29 cellular contexts compared by ENCODE assay signal in the genomic region with DNA sequence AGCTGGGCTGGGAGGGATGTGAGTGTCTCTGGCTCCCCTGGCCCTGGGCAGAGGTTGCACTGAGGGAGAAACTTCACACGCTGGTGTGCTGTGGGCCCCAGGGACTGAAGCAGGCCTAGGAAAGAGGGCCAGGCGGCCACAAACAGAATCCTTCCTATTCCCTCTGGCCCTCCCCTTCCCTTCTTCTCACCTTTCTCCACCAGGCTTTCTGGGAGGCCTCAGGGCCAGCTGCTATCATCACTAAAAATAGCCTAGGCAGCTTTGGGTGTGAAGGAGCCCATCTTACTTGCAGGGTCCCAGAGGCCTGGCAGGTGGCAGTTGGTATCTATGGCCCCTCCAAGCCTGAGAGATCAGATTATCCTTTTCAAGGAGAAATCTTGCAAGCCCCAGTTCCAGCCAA.
"Had no signal": no experiment of that assay in that cellular context is flagged by ENCODE, and none has a peak within 500 bp of the region (broad histone marks: within the 10 kb centered on the region; RNA-seq: fewer than 3 reads in every experiment).

No MANE protein-coding gene starts in this region.

- ATAC-seq: gastroesophageal sphincter; left colon; lower lobe of right lung; mucosa of descending colon; stimulated activated memory B cell treated with anti-CD40 and anti-IgM and Interleukin-4, amounts not matched to agents 10 μg/mL and 1 μg/mL and 100 μg/mL, for 72 hours; stimulated activated naive CD8-positive, alpha-beta T cell treated with anti-CD3 and anti-CD28 coated beads, Interleukin-15, amount 100 ng/mL, for 72 hours; upper lobe of right lung had no signal

- DNase-seq: activated CD4-positive, alpha-beta T cell treated with anti-CD3 and anti-CD28 coated beads for 48 hours; activated CD4-positive, alpha-beta T cell treated with anti-CD3 and anti-CD28 coated beads, Interleukin-2, amount 50 U/mL, for 48 hours; activated CD8-positive, alpha-beta memory T cell treated with anti-CD3 and anti-CD28 coated beads, Interleukin-2, amount 50 U/mL, for 4 hours; activated gamma-delta T cell; activated naive CD4-positive, alpha-beta T cell treated with anti-CD3 and anti-CD28 coated beads, Interleukin-2, amount 10 ng/mL, durations not matched to agents 7 days and 5 days; activated naive CD8-positive, alpha-beta T cell treated with anti-CD3 and anti-CD28 coated beads, Interleukin-2, amount 10 ng/mL, durations not matched to agents 7 days and 5 days; activated T-cell treated with anti-CD3 and anti-CD28 coated beads, Interleukin-2, amount 50 U/mL, for 1 hour; brain microvascular endothelial cell; central memory CD4-positive, alpha-beta T cell; hippocampal formation; left colon; lower lobe of right lung; mucosa of descending colon; naive B cell; nephron progenitor cell; ovary; sigmoid colon; small intestine; stimulated activated CD4-positive, alpha-beta T cell treated with anti-CD3 and anti-CD28 coated beads, Interleukin-1b, Interleukin-23, amount 100 ng/mL, for 48 hours; stimulated activated CD4-positive, alpha-beta T cell treated with anti-CD3 and anti-CD28 coated beads, Interleukin-4, amount 100 ng/mL, for 4 hours; stimulated activated CD8-positive, alpha-beta memory T cell treated with anti-CD3 and anti-CD28 coated beads, Interleukin-4, amount 100 ng/mL, for 48 hours; stimulated activated naive CD8-positive, alpha-beta T cell treated with anti-CD3 and anti-CD28 coated beads, Interleukin-15, amount 100 ng/mL, for 72 hours; thyroid gland; upper lobe of right lung had no signal

- H3K4me1 ChIP-seq: ascending aorta, gastroesophageal sphincter, lower lobe of right lung, prostate gland, thyroid gland, upper lobe of right lung had no signal

- H3K27ac ChIP-seq: ascending aorta, brain microvascular endothelial cell, gastroesophageal sphincter, lower lobe of right lung, neutrophil, ovary, prostate gland, sigmoid colon, thyroid gland, upper lobe of right lung had no signal

- H3K4me3 ChIP-seq: ascending aorta, gastroesophageal sphincter, lower lobe of right lung, mucosa of descending colon, ovary, prostate gland, sigmoid colon, thyroid gland, upper lobe of right lung had no signal

- H3K9me3 ChIP-seq: ascending aorta, gastroesophageal sphincter, lower lobe of right lung, mucosa of descending colon, neutrophil, ovary, prostate gland, sigmoid colon, thyroid gland, upper lobe of right lung had no signal

- H3K27me3 ChIP-seq: ascending aorta, brain microvascular endothelial cell, gastroesophageal sphincter, neutrophil, ovary, sigmoid colon, thyroid gland, upper lobe of right lung had no signal

- H3K36me3 ChIP-seq: ascending aorta, brain microvascular endothelial cell, gastroesophageal sphincter, lower lobe of right lung, neutrophil, ovary, prostate gland, sigmoid colon, thyroid gland, upper lobe of right lung had no signal
